Comparison of ENCODE assay signal across 8 cellular contexts in genomic region chr12:27940756-27941402, GRCh38.
A peak's percentile ranks its signal among the peaks of the same experiment; 100 is the strongest.
DNase-seq lines count a peak whose midpoint lies in the region; ATAC-seq lines count a peak whose summit lies in the region.

No MANE protein-coding gene starts in this region.

- peak; percentile 95 for ATAC-seq in GM18861 (IDR thresholded peaks at IDR 0.05; ENCODE audit: unreplicated experiment)
- ATAC-seq in HG03139 (IDR thresholded peaks at IDR 0.05; ENCODE audit: unreplicated experiment): peak; percentile 87
- peak; percentile 81 to 92 for ATAC-seq in activated CD4-positive, CD25-positive, alpha-beta regulatory T cell treated with anti-CD3 and anti-CD28 coated beads, Interleukin-2, amount 50 U/mL, for 24 hours

- DNase-seq in AG08396 (ENCODE audit: low spot score) (peak; percentile 53), NCI-H345 (lab: John Stamatoyannopoulos, UW) (peak; percentile 52), cerebellar cortex (ENCODE audit: low spot score) (peak; percentile 86), left kidney (ENCODE audit: low read depth, low spot score) (peak; percentile 81)
- peak; percentile 25 to 66 (median 42) for DNase-seq in stimulated activated CD4-positive, alpha-beta T cell treated with anti-CD3 and anti-CD28 coated beads, TNF-alpha, amount 100 ng/mL, for 1 hour (ENCODE audit: low read depth in 3 of 3, low spot score in 1 of 3)

Comparison
In these comparisons a context has a peak if more than half of its experiments do, and no peak if none do; other contexts are left out.
1. Peak in every context shown above with its lines: DNase-seq and ATAC-seq.